23 cellular contexts compared by ENCODE assay signal in genomic region chr1:11741919-11742598, GRCh38. TPM values are rescaled to one million over a fixed set of nuclear protein-coding genes. Genes with fewer than 3 reads are reported as not detected.
A peak's percentile ranks its signal among the peaks of the same experiment; 100 is the strongest.
DNase-seq lines count a peak whose midpoint lies in the region; ATAC-seq and TF ChIP-seq lines count a peak whose summit lies in the region.
"Had no signal": no experiment of that assay in that cellular context is flagged by ENCODE, and none has a peak within 500 bp of the region (broad histone marks: within the 10 kb centered on the region; RNA-seq: fewer than 3 reads in every experiment).

No MANE protein-coding gene starts in this region.

- H3K4me3 ChIP-seq in spleen = no peak overlapping the region
- H3K4me3 ChIP-seq: HAP-1, thoracic aorta had no signal

- TF ChIP-seq POLR2A in erythroblast (IDR thresholded peaks at IDR 0.05; ENCODE audit: low read length) = no peak
- TF ChIP-seq POLR2A in spleen (IDR thresholded peaks at IDR 0.05) = no peak

- H3K4me1 Mint-ChIP-seq in activated naive CD4-positive, alpha-beta T cell treated with anti-CD3 and anti-CD28 coated beads, Interleukin-2, amount 50 U/mL, for 24 hours = peaks cover 61% of the 10 kb centered on the region

- CTCF ChIA-PET in RWPE1 (lab: Yijun Ruan, JAX) = no interaction called here

- POLR2A ChIA-PET in RWPE1 (lab: Yijun Ruan, JAX; ENCODE audit: low non-redundant PET) = no interaction called here

- H3K27me3 Mint-ChIP-seq in activated naive CD4-positive, alpha-beta T cell treated with anti-CD3 and anti-CD28 coated beads, Interleukin-2, amount 50 U/mL, for 24 hours = no peaks in the 10 kb centered on the region
- H3K27me3 Mint-ChIP-seq: activated naive CD8-positive, alpha-beta T cell treated with anti-CD3 and anti-CD28 coated beads for 36 hours; IgD-negative memory B cell had no signal

- peak overlapping the region; percentile 19 for H3K27ac Mint-ChIP-seq in activated naive CD4-positive, alpha-beta T cell treated with anti-CD3 and anti-CD28 coated beads, Interleukin-2, amount 50 U/mL, for 24 hours
- H3K27ac Mint-ChIP-seq: activated naive CD8-positive, alpha-beta T cell treated with anti-CD3 and anti-CD28 coated beads for 36 hours had no signal

- intact Hi-C loops in spleen (cut with DNase I; ENCODE audit: low total_unique reads) = no loop called here

- H3K27ac ChIP-seq in RWPE1 (0 out of 2 replicates have a peak overlapping the region, but pooled peaks have one; percentile 24), spleen (peak overlapping the region in 2 of 8 donors; percentile 93 to 100)
- H3K27ac ChIP-seq: thoracic aorta had no signal

- peaks cover 4% of the 10 kb centered on the region for H3K36me3 Mint-ChIP-seq in activated naive CD4-positive, alpha-beta T cell treated with anti-CD3 and anti-CD28 coated beads, Interleukin-2, amount 50 U/mL, for 24 hours
- H3K36me3 Mint-ChIP-seq: activated naive CD8-positive, alpha-beta T cell treated with anti-CD3 and anti-CD28 coated beads for 36 hours had no signal

- 80 to 89% (median 82%) methylated on average over 5 of the region's 5 CpGs for WGBS in spleen, 5 donors

- TF ChIP-seq CTCF in RWPE1 (conservative IDR thresholded peaks at IDR 0.05; ENCODE audit: low read depth) = no peak
- TF ChIP-seq CTCF in spleen (IDR thresholded peaks at IDR 0.05 in 8 of 11, conservative IDR thresholded peaks at IDR 0.05 in 3 of 11) = no peak

- peak overlapping the region; percentile 12 for H3K4me3 Mint-ChIP-seq in activated naive CD4-positive, alpha-beta T cell treated with anti-CD3 and anti-CD28 coated beads, Interleukin-2, amount 50 U/mL, for 24 hours
- H3K4me3 Mint-ChIP-seq: activated naive CD8-positive, alpha-beta T cell treated with anti-CD3 and anti-CD28 coated beads for 36 hours had no signal

- H3K9me3 Mint-ChIP-seq in activated naive CD4-positive, alpha-beta T cell treated with anti-CD3 and anti-CD28 coated beads, Interleukin-2, amount 50 U/mL, for 24 hours = no peaks in the 10 kb centered on the region
- H3K9me3 Mint-ChIP-seq: activated naive CD8-positive, alpha-beta T cell treated with anti-CD3 and anti-CD28 coated beads for 36 hours; IgD-negative memory B cell had no signal

- ATAC-seq in GM18870 (IDR thresholded peaks at IDR 0.05; ENCODE audit: unreplicated experiment) = no peak
- ATAC-seq in HG03565 (IDR thresholded peaks at IDR 0.05; ENCODE audit: unreplicated experiment) = no peak
- ATAC-seq: left cardiac atrium had no signal

- peaks cover 0 to 36% (median 9%) of the 10 kb centered on the region in 6 donors for H3K36me3 ChIP-seq in spleen
- H3K36me3 ChIP-seq: HAP-1, thoracic aorta had no signal

- no peaks in the 10 kb centered on the region for H3K9me3 ChIP-seq in spleen
- H3K9me3 ChIP-seq: HAP-1, thoracic aorta had no signal

- H3K4me1 ChIP-seq in spleen = peaks cover 15 to 84% (median 60%) of the 10 kb centered on the region in 6 donors

- DNase-seq in activated naive CD4-positive, alpha-beta T cell treated with anti-CD3 and anti-CD28 coated beads, Interleukin-2, amount 50 U/mL, for 16 hours = no peak
- DNase-seq in RWPE1 (ENCODE audit: low spot score) (no peak), erythroblast (lab: John Stamatoyannopoulos, UW) (peak; percentile 22 to 45), spleen (peak; percentile 50), dedifferentiated amniotic fluid mesenchymal stem cell (ENCODE audit: extremely low spot score) (no peak)
- DNase-seq: activated CD4-positive, CD25-positive, alpha-beta regulatory T cell; activated CD8-positive, alpha-beta memory T cell treated with anti-CD3 and anti-CD28 coated beads, Interleukin-2, amount 50 U/mL, for 48 hours; activated naive CD8-positive, alpha-beta T cell treated with anti-CD3 and anti-CD28 coated beads for 36 hours; effector CD4-positive, alpha-beta T cell; hypothalamus; left cardiac atrium; midbrain; NCI-H1105; stimulated activated CD4-positive, alpha-beta T cell treated with anti-CD3 and anti-CD28 coated beads, Interleukin-4, amount 100 ng/mL, for 24 hours; stimulated activated CD8-positive, alpha-beta memory T cell treated with anti-CD3 and anti-CD28 coated beads, Interleukin-4, amount 100 ng/mL, for 48 hours had no signal

- no peaks in the 10 kb centered on the region for H3K27me3 ChIP-seq in spleen (replicated peaks in 1 of 7)

RNA-seq across cellular contexts. Expression of gene AGTRAP, which starts 6.1 kb away (rescaled TPM):
- 100 to 1,000 TPM in 2 of 7 donors, 10 to 100 TPM in 5; 48.5 to 120 (median 64.2) TPM for total RNA-seq in spleen
- 10 to 100 TPM; 40.8 to 54.7 (median 50.5) TPM for polyA plus RNA-seq in spleen

RNA-seq across cellular contexts. Expression of gene C1orf167, which starts 19.9 kb away (rescaled TPM):
- 1 to 10 TPM in 1 of 7 donors, under 1 TPM in 5, not detected in 1; 0.74 to 4.8 (median 0.86) TPM for total RNA-seq in spleen
- polyA plus RNA-seq in spleen = 1 to 10 TPM in 2 of 3 donors, under 1 TPM in 1; 0.96 to 1.7 (median 1.7) TPM
- total RNA-seq: activated naive CD8-positive, alpha-beta T cell treated with anti-CD3 and anti-CD28 coated beads for 36 hours had no signal
- polyA plus RNA-seq: IgD-negative memory B cell had no signal

RNA-seq across cellular contexts. Expression of gene DRAXIN, which starts 50.5 kb away (rescaled TPM):
- under 1 TPM in 4 of 7 donors, not detected in 3; 0.09 to 0.37 (median 0.17) TPM for total RNA-seq in spleen
- under 1 TPM; 0.04 to 0.10 (median 0.06) TPM for polyA plus RNA-seq in spleen
- total RNA-seq: fibroblast of villous mesenchyme, omental fat pad had no signal

Comparison
In these comparisons a context has a peak if more than half of its experiments do, and no peak if none do; other contexts are left out.
1. DNase-seq: peak in erythroblast (2 of 2) and spleen (single experiment); none in activated naive CD4-positive, alpha-beta T cell treated with anti-CD3 and anti-CD28 coated beads, Interleukin-2, amount 50 U/mL, for 16 hours (single experiment), RWPE1 (single experiment) and dedifferentiated amniotic fluid mesenchymal stem cell (single experiment).